In genomic region chr3:3799173-3800075, GRCh38 we compare ENCODE assay signal across 8 cellular contexts. TPM values are rescaled to one million over a fixed set of nuclear protein-coding genes. Genes with fewer than 3 reads are reported as not detected.
DNase-seq lines count a peak whose midpoint lies in the region; ATAC-seq and TF ChIP-seq lines count a peak whose summit lies in the region.

Gene LRRN1, plus strand, starts transcription at chr3:3799431. Its CDS starts 45,211 bp downstream, at chr3:3844642.

- H3K27ac ChIP-seq in left ventricle myocardium inferior (replicated peaks) (no peak within 1 kb of the TSS), ovary (peak within 1 kb of the TSS; percentile 47 to 84), upper lobe of right lung (no peak within 1 kb of the TSS)

- peaks cover 66% of the 10 kb centered on the region for H3K27me3 ChIP-seq in left ventricle myocardium inferior (ENCODE audit: low read depth)
- no peaks in the 10 kb centered on the region for H3K27me3 ChIP-seq in ovary
- no peaks in the 10 kb centered on the region for H3K27me3 ChIP-seq in upper lobe of right lung

- peak within 1 kb of the TSS; percentile 82 for H3K4me3 Mint-ChIP-seq in activated naive CD4-positive, alpha-beta T cell treated with anti-CD3 and anti-CD28 coated beads for 36 hours

- no peaks in the 10 kb centered on the region for H3K9me3 ChIP-seq in left ventricle myocardium inferior (replicated peaks)
- no peaks in the 10 kb centered on the region for H3K9me3 ChIP-seq in ovary
- H3K9me3 ChIP-seq in upper lobe of right lung, result no peaks in the 10 kb centered on the region

- peaks cover 28% of the 10 kb centered on the region for H3K27me3 Mint-ChIP-seq in activated naive CD4-positive, alpha-beta T cell treated with anti-CD3 and anti-CD28 coated beads for 36 hours (ENCODE audit: low read depth)

- H3K4me1 ChIP-seq in left ventricle myocardium inferior (peaks cover 31% of the 10 kb centered on the region), ovary (ENCODE audit: insufficient read depth) (no peaks in the 10 kb centered on the region), upper lobe of right lung (peaks cover 7% of the 10 kb centered on the region)

- intact Hi-C loops in activated naive CD4-positive, alpha-beta T cell treated with anti-CD3 and anti-CD28 coated beads for 36 hours (cut with micrococcal nuclease), result loop anchor here (1.0 to 5.0 kb wide), 4 partner anchors 198 to 621 kb away; partner anchors contain the start of genes CRBN and SETMAR
- intact Hi-C loops in left ventricle myocardium inferior (cut with micrococcal nuclease), result no loop called here
- intact Hi-C loops in ovary (cut with DNase I), result no loop called here
- intact Hi-C loops in upper lobe of right lung (cut with DNase I), result no loop called here

- DNase-seq in activated T-cell treated with anti-CD3 and anti-CD28 coated beads for 1 hour (ENCODE audit: low read depth), result peak; percentile 20
- no peak for DNase-seq in activated T-cell treated with anti-CD3 and anti-CD28 coated beads for 4 hours
- peak; percentile 78 for DNase-seq in NCI-H2227 (lab: John Stamatoyannopoulos, UW; ENCODE audit: unreplicated experiment)
- DNase-seq in activated naive CD4-positive, alpha-beta T cell treated with anti-CD3 and anti-CD28 coated beads for 36 hours, result peak; percentile 74
- peak; percentile 45 for DNase-seq in left ventricle myocardium inferior
- DNase-seq in ovary, result peak; percentile 79 to 85 (median 83)
- DNase-seq in upper lobe of right lung, result peak; percentile 85

- H3K4me3 ChIP-seq in left ventricle myocardium inferior, result peak within 1 kb of the TSS; percentile 69
- peak within 1 kb of the TSS; percentile 49 for H3K4me3 ChIP-seq in ovary
- H3K4me3 ChIP-seq in upper lobe of right lung, result peak within 1 kb of the TSS; percentile 56

- no peak for TF ChIP-seq EP300 in ovary (IDR thresholded peaks at IDR 0.05)

- TF ChIP-seq POLR2A in ovary (IDR thresholded peaks at IDR 0.05), result peak; percentile 42

- H3K36me3 ChIP-seq in left ventricle myocardium inferior, result no peaks in the 10 kb centered on the region
- no peaks in the 10 kb centered on the region for H3K36me3 ChIP-seq in ovary
- H3K36me3 ChIP-seq in upper lobe of right lung, result no peaks in the 10 kb centered on the region

- CTCF ChIA-PET in activated naive CD4-positive, alpha-beta T cell treated with anti-CD3 and anti-CD28 coated beads for 36 hours (lab: Charles Lee), result interaction anchor here (0.6 kb wide), 1 partner anchor 516 kb away, joined by 3 read pairs; no protein-coding TSS in a partner anchor

- H3K4me1 Mint-ChIP-seq in activated naive CD4-positive, alpha-beta T cell treated with anti-CD3 and anti-CD28 coated beads for 36 hours (ENCODE audit: low read depth), result peaks cover 17% of the 10 kb centered on the region

- no peak for TF ChIP-seq CTCF in left ventricle myocardium inferior (IDR thresholded peaks at IDR 0.05; ENCODE audit: borderline replicate concordance)
- no peak for TF ChIP-seq CTCF in ovary (IDR thresholded peaks at IDR 0.05)
- no peak for TF ChIP-seq CTCF in upper lobe of right lung (IDR thresholded peaks at IDR 0.05)

- H3K9me3 Mint-ChIP-seq in activated naive CD4-positive, alpha-beta T cell treated with anti-CD3 and anti-CD28 coated beads for 36 hours, result no peaks in the 10 kb centered on the region

- H3K36me3 Mint-ChIP-seq in activated naive CD4-positive, alpha-beta T cell treated with anti-CD3 and anti-CD28 coated beads for 36 hours (ENCODE audit: low read depth), result no peaks in the 10 kb centered on the region

- no peak within 1 kb of the TSS for H3K27ac Mint-ChIP-seq in activated naive CD4-positive, alpha-beta T cell treated with anti-CD3 and anti-CD28 coated beads for 36 hours

- WGBS in ovary, 3 donors, result 0 to 1% (median 1%) methylated on average over 72 to 99 of the region's 102 CpGs

- ATAC-seq in upper lobe of right lung (peak; percentile 86), HG03039 (IDR thresholded peaks at IDR 0.05; ENCODE audit: unreplicated experiment) (no peak)

RNA-seq across cellular contexts. Expression of gene LRRN1, which starts in this region (rescaled TPM):
- total RNA-seq in activated naive CD4-positive, alpha-beta T cell treated with anti-CD3 and anti-CD28 coated beads for 36 hours, result under 1 TPM; 0.49 to 0.67 TPM
- total RNA-seq in left ventricle myocardium inferior (0.11 TPM), ovary (10 to 100 TPM in 2 of 7 donors, 1 to 10 TPM in 5; 2.9 to 18.5 (median 7.4) TPM), upper lobe of right lung (5.2 TPM)
- 10 to 100 TPM in 1 of 2 donors, 1 to 10 TPM in 1; 6.0 to 10.2 TPM for polyA plus RNA-seq in ovary

Comparison
In these comparisons a context has a peak if more than half of its experiments do, and no peak if none do; other contexts are left out.
1. Peak in DNase-seq in activated naive CD4-positive, alpha-beta T cell treated with anti-CD3 and anti-CD28 coated beads for 36 hours; RNA of the gene not detected or under 1 TPM.
2. Peak in DNase-seq and H3K4me3 ChIP-seq in left ventricle myocardium inferior; RNA of the gene not detected or under 1 TPM.
3. H3K27ac ChIP-seq: peak in ovary (2 of 2); none in left ventricle myocardium inferior (single experiment) and upper lobe of right lung (single experiment).
4. Peak in every context shown above with its lines, with median percentiles within 50 percentile points of each other: H3K4me3 ChIP-seq.